33 cellular contexts compared by ENCODE assay signal in genomic region chr20:45462711-45463110, GRCh38. TPM values are rescaled to one million over a fixed set of nuclear protein-coding genes. Genes with fewer than 3 reads are reported as not detected.
"Had no signal": no experiment of that assay in that cellular context is flagged by ENCODE, and none has a peak within 500 bp of the region (broad histone marks: within the 10 kb centered on the region; RNA-seq: fewer than 3 reads in every experiment).

No MANE protein-coding gene starts in this region.

- DNase-seq: activated CD4-positive, alpha-beta memory T cell treated with anti-CD3 and anti-CD28 coated beads for 36 hours; activated CD4-positive, alpha-beta T cell treated with anti-CD3 and anti-CD28 coated beads for 36 hours; activated CD4-positive, alpha-beta T cell treated with anti-CD3 and anti-CD28 coated beads, Interleukin-2, amount 10 ng/mL, durations not matched to agents 7 days and 5 days; activated CD8-positive, alpha-beta memory T cell treated with anti-CD3 and anti-CD28 coated beads, Interleukin-2, amount 50 U/mL, for 4 hours; activated naive CD4-positive, alpha-beta T cell treated with anti-CD3 and anti-CD28 coated beads, Interleukin-2, amount 10 ng/mL, durations not matched to agents 7 days and 5 days; activated naive CD8-positive, alpha-beta T cell treated with anti-CD3 and anti-CD28 coated beads, Interleukin-2, amount 50 U/mL, for 24 hours; activated T-cell treated with anti-CD3 and anti-CD28 coated beads for 4 hours; activated T-cell treated with anti-CD3 and anti-CD28 coated beads, Interleukin-2, amount 50 U/mL, for 4 hours; anterior cingulate cortex; caudate nucleus; cerebellar nuclear complex; cortex of kidney; MM.1S; MV-4-11; NCI-H1092; NCI-H1436 treated with DMSO at 0.1 percent for 48 hours; NCI-H1694 treated with DMSO at 0.1 percent for 48 hours; NCI-H2029; NCI-H345; NCI-H524 treated with DMSO at 0.1 percent for 48 hours; NCI-H748 treated with DMSO at 0.1 percent for 48 hours; NK-92 treated with Interleukin-12 subunit alpha and Interleukin-12 subunit beta, amount 100 ng/mL, for 24 hours; SHP77 had no signal

- ATAC-seq: activated CD4-positive, alpha-beta T cell treated with anti-CD3 and anti-CD28 coated beads for 36 hours; activated CD4-positive, CD25-positive, alpha-beta regulatory T cell treated with anti-CD3 and anti-CD28 coated beads, Interleukin-2, amount 50 U/mL, for 24 hours; activated naive CD8-positive, alpha-beta T cell treated with anti-CD3 and anti-CD28 coated beads, Interleukin-2, amount 50 U/mL, for 24 hours; activated T-cell treated with anti-CD3 and anti-CD28 coated beads, Interleukin-2, amount 50 U/mL, for 4 hours had no signal

- H3K9me3 ChIP-seq: SJCRH30 had no signal

- H3K4me1 ChIP-seq: SJCRH30 had no signal

- H3K36me3 ChIP-seq: SJCRH30 had no signal

- FAIRE-seq: bronchial epithelial cell, TTC549 had no signal

- H3K4me3 ChIP-seq: SJCRH30, SK-N-MC had no signal

- H3K27ac ChIP-seq: SJCRH30, SK-N-MC had no signal

RNA-seq across cellular contexts. Expression of gene WFDC2, which starts 6.8 kb away (rescaled TPM):
- total RNA-seq: activated CD4-positive, alpha-beta T cell treated with anti-CD3 and anti-CD28 coated beads, Interleukin-2, amount 10 ng/mL, durations not matched to agents 7 days and 5 days; activated T-helper 1 cell treated with anti-CD3 and anti-CD28 coated beads, Interleukin-12 subunit alpha, Interleukin-12 subunit beta, Interleukin-2, Interleukin-4 antibody, amounts not matched to agents 30 ng/mL and 10 ng/mL and 1 ng/mL, durations not matched to agents 14 hours and 24 hours and 36 hours; bronchial epithelial cell; NCI-H460; T-helper 2 cell treated with Interferon-gamma antibody and Interleukin-4, amounts not matched to agents 100 ng/mL and 5 ng/mL, for 36 hours had no signal

RNA-seq across cellular contexts. Expression of gene SPINT3, which starts 52.7 kb away (rescaled TPM):
- total RNA-seq: activated CD4-positive, alpha-beta memory T cell treated with anti-CD3 and anti-CD28 coated beads for 36 hours; activated CD4-positive, alpha-beta T cell treated with anti-CD3 and anti-CD28 coated beads for 36 hours; activated CD4-positive, alpha-beta T cell treated with anti-CD3 and anti-CD28 coated beads, Interleukin-2, amount 10 ng/mL, durations not matched to agents 7 days and 5 days; activated T-cell treated with anti-CD3 and anti-CD28 coated beads, Interleukin-2, amount 50 U/mL, for 4 hours; activated T-helper 1 cell treated with anti-CD3 and anti-CD28 coated beads, Interleukin-12 subunit alpha, Interleukin-12 subunit beta, Interleukin-2, Interleukin-4 antibody, amounts not matched to agents 30 ng/mL and 10 ng/mL and 1 ng/mL, durations not matched to agents 14 hours and 24 hours and 36 hours; bronchial epithelial cell; NCI-H460; OCI-LY7; SJCRH30; T-helper 1 cell treated with Interleukin-12 subunit alpha and Interleukin-12 subunit beta and Interleukin-4 antibody, amounts not matched to agents 30 ng/mL and 1 ng/mL, for 36 hours; T-helper 2 cell treated with Interferon-gamma antibody and Interleukin-4, amounts not matched to agents 100 ng/mL and 5 ng/mL, for 36 hours had no signal
